8 cellular contexts compared by ENCODE assay signal in genomic region chr14:77458249-77458950, GRCh38. TPM values are rescaled to one million over a fixed set of nuclear protein-coding genes. Genes with fewer than 3 reads are reported as not detected.
DNase-seq lines count a peak whose midpoint lies in the region; TF ChIP-seq lines count a peak whose summit lies in the region.

No MANE protein-coding gene starts in this region.

- H3K9ac ChIP-seq in muscle layer of colon (ENCODE audit: low read length) (peak overlapping the region; percentile 98), subcutaneous abdominal adipose tissue (ENCODE audit: low read length in 5 of 5) (peak overlapping the region; percentile 93 to 99 (median 98))

- CTCF ChIA-PET in HEK293 (lab: Yijun Ruan, JAX), result interaction anchor here (0.6 to 2.2 kb wide), 23 partner anchors 9 to 583 kb away, joined by 3 to 12 read pairs (median 4); partner anchors contain the start of genes ALKBH1, ISM2 and SLIRP
- CTCF ChIA-PET in activated CD4-positive, alpha-beta memory T cell treated with anti-CD3 and anti-CD28 coated beads for 36 hours (lab: Charles Lee), result interaction anchor here (0.7 to 2.5 kb wide), 18 partner anchors 9 to 342 kb away, joined by 3 to 22 read pairs (median 5); partner anchors contain the start of genes ADCK1, GSTZ1, POMT2 and SAMD15

- peak overlapping the region; percentile 98 for H3K27ac Mint-ChIP-seq in activated CD4-positive, alpha-beta memory T cell treated with anti-CD3 and anti-CD28 coated beads for 36 hours
- H3K27ac Mint-ChIP-seq in endothelial cell (ENCODE audit: unreplicated experiment), result peak overlapping the region; percentile 100

- peaks cover 32% of the 10 kb centered on the region for H3K36me3 Mint-ChIP-seq in activated CD4-positive, alpha-beta memory T cell treated with anti-CD3 and anti-CD28 coated beads for 36 hours
- peaks cover 33% of the 10 kb centered on the region for H3K36me3 Mint-ChIP-seq in endothelial cell (ENCODE audit: low read depth, unreplicated experiment)

- H3K36me3 ChIP-seq in HEK293 (ENCODE audit: control insufficient read depth in 2 of 2, insufficient read depth in 1 of 2, low read length in 2 of 2), result peaks cover 32 to 43% of the 10 kb centered on the region in 2 experiments
- H3K36me3 ChIP-seq in MG63, result peaks cover 36% of the 10 kb centered on the region
- H3K36me3 ChIP-seq in muscle layer of colon (ENCODE audit: insufficient read depth, low read length), result peaks cover 39% of the 10 kb centered on the region
- H3K36me3 ChIP-seq in subcutaneous abdominal adipose tissue (ENCODE audit: control insufficient read depth in 5 of 5, insufficient read depth in 5 of 5, low read length in 5 of 5), result peaks cover 21 to 37% (median 35%) of the 10 kb centered on the region in 5 donors

- no peaks in the 10 kb centered on the region for H3K9me3 ChIP-seq in HEK293 (ENCODE audit: control insufficient read depth, insufficient read depth, low read depth, low read length)
- H3K9me3 ChIP-seq in MG63, result no peaks in the 10 kb centered on the region
- H3K9me3 ChIP-seq in muscle layer of colon (ENCODE audit: low read length), result no peaks in the 10 kb centered on the region
- H3K9me3 ChIP-seq in subcutaneous abdominal adipose tissue (ENCODE audit: control insufficient read depth in 5 of 5, low read length in 5 of 5), result no peaks in the 10 kb centered on the region

- intact Hi-C loops in activated CD4-positive, alpha-beta memory T cell treated with anti-CD3 and anti-CD28 coated beads for 36 hours (cut with micrococcal nuclease), result loop anchor here (1.0 to 10.0 kb wide), 6 partner anchors 93 to 694 kb away; partner anchors contain the start of genes ANGEL1 and VASH1

- peak overlapping the region; percentile 100 for H3K4me3 Mint-ChIP-seq in activated CD4-positive, alpha-beta memory T cell treated with anti-CD3 and anti-CD28 coated beads for 36 hours
- peak overlapping the region; percentile 100 for H3K4me3 Mint-ChIP-seq in endothelial cell (ENCODE audit: unreplicated experiment)

- H3K27ac ChIP-seq in HEK293 (ENCODE audit: extremely low read depth, low read depth, low read length) (peak overlapping the region; percentile 90), muscle layer of colon (ENCODE audit: low read depth, low read length) (peak overlapping the region; percentile 97), subcutaneous abdominal adipose tissue (ENCODE audit: low read depth, low read length) (peak overlapping the region; percentile 100)

- peaks cover 35% of the 10 kb centered on the region for H3K4me1 Mint-ChIP-seq in activated CD4-positive, alpha-beta memory T cell treated with anti-CD3 and anti-CD28 coated beads for 36 hours (ENCODE audit: low read depth)
- H3K4me1 Mint-ChIP-seq in endothelial cell (ENCODE audit: unreplicated experiment), result peaks cover 29% of the 10 kb centered on the region

- H3K4me1 ChIP-seq in HEK293 (ENCODE audit: control insufficient read depth, insufficient read depth, low read length), result peaks cover 4% of the 10 kb centered on the region
- peaks cover 31% of the 10 kb centered on the region for H3K4me1 ChIP-seq in muscle layer of colon (ENCODE audit: insufficient read depth, low read length)
- H3K4me1 ChIP-seq in subcutaneous abdominal adipose tissue (ENCODE audit: control insufficient read depth in 5 of 5, insufficient read depth in 5 of 5, low read length in 5 of 5), result peaks cover 8 to 30% (median 25%) of the 10 kb centered on the region in 5 donors

- H3K9me3 Mint-ChIP-seq in activated CD4-positive, alpha-beta memory T cell treated with anti-CD3 and anti-CD28 coated beads for 36 hours, result no peaks in the 10 kb centered on the region
- no peaks in the 10 kb centered on the region for H3K9me3 Mint-ChIP-seq in endothelial cell (ENCODE audit: unreplicated experiment)

- H3K27me3 Mint-ChIP-seq in activated CD4-positive, alpha-beta memory T cell treated with anti-CD3 and anti-CD28 coated beads for 36 hours, result no peaks in the 10 kb centered on the region
- peaks cover 4% of the 10 kb centered on the region for H3K27me3 Mint-ChIP-seq in endothelial cell (ENCODE audit: unreplicated experiment)

- H3K4me3 ChIP-seq in HEK293 (ENCODE audit: low read depth, low read length) (peak overlapping the region; percentile 90), MG63 (peak overlapping the region; percentile 94), muscle layer of colon (ENCODE audit: low read depth in 1 of 2, low read length in 2 of 2) (peak overlapping the region; percentile 92 to 100), subcutaneous abdominal adipose tissue (ENCODE audit: low read depth in 1 of 5, low read length in 5 of 5) (peak overlapping the region; percentile 84 to 100 (median 93))

- TF ChIP-seq CTCF in HEK293 (tag by site-specific recombination; IDR thresholded peaks at IDR 0.05) (0 out of 2 replicates have a peak, but pooled peaks have one; percentile 8), endothelial cell (IDR thresholded peaks at IDR 0.05; ENCODE audit: unreplicated experiment) (no peak)

- POLR2A ChIA-PET in HEK293 (lab: Yijun Ruan, JAX), result interaction anchor here (0.6 to 2.6 kb wide), 12 partner anchors 26 to 429 kb away, joined by 3 to 18 read pairs (median 3); partner anchors contain the start of genes GSTZ1, ISM2, POMT2 and SAMD15
- POLR2A ChIA-PET in activated CD4-positive, alpha-beta memory T cell treated with anti-CD3 and anti-CD28 coated beads for 36 hours (lab: Charles Lee), result interaction anchor here (0.7 to 1.9 kb wide), 4 partner anchors 82 to 361 kb away, joined by 3 to 10 read pairs (median 4); partner anchors contain the start of genes CIPC, GSTZ1, POMT2 and SAMD15

- H3K27me3 ChIP-seq in MG63, result no peaks in the 10 kb centered on the region
- H3K27me3 ChIP-seq in muscle layer of colon (ENCODE audit: control insufficient read depth in 1 of 2, insufficient read depth in 2 of 2, low read length in 2 of 2), result no peaks in the 10 kb centered on the region
- H3K27me3 ChIP-seq in subcutaneous abdominal adipose tissue (ENCODE audit: control insufficient read depth in 5 of 5, insufficient read depth in 4 of 5, low read length in 5 of 5), result no peaks in the 10 kb centered on the region

- DNase-seq in NCI-H1092 treated with DMSO at 0.1 percent for 48 hours (lab: John Stamatoyannopoulos, UW), result peak; percentile 26
- DNase-seq in NCI-H1092 (lab: John Stamatoyannopoulos, UW), result no peak
- DNase-seq in MG63, result peak; percentile 11
- DNase-seq in activated CD4-positive, alpha-beta memory T cell treated with anti-CD3 and anti-CD28 coated beads for 36 hours, result peak; percentile 55
- DNase-seq in endothelial cell (ENCODE audit: low spot score), result peak; percentile 31

TF ChIP-seq in HEK293, 187 proteins besides CTCF, POLR2A, EP300 and RAD21:
- TF ChIP-seq KLF10 (tag by site-specific recombination; IDR thresholded peaks at IDR 0.05) (no peak), ZNF335 (tag by site-specific recombination; conservative IDR thresholded peaks at IDR 0.05) (no peak), PRDM4 (tag by site-specific recombination; IDR thresholded peaks at IDR 0.05) (0 out of 2 replicates have a peak, but pooled peaks have one; percentile 4), ZNF121 (tag by site-specific recombination; IDR thresholded peaks at IDR 0.05) (no peak), ZNF624 (tag by site-specific recombination; IDR thresholded peaks at IDR 0.05) (no peak), SP2 (tag by site-specific recombination; IDR thresholded peaks at IDR 0.05) (peak; percentile 33), ZNF544 (tag by site-specific recombination; IDR thresholded peaks at IDR 0.05) (no peak), WT1 (tag by site-specific recombination; IDR thresholded peaks at IDR 0.05) (peak; percentile 40; the same call in 1 of the 2 replicates)

RNA-seq across cellular contexts. Expression of gene AHSA1, which starts 0.5 kb away (rescaled TPM):
- 160 and 278 TPM in 2 replicates for total RNA-seq in MG63 (2014; rRNA removed; shearing (Covaris generic); ENCODE audit: low replicate concordance)
- total RNA-seq in activated CD4-positive, alpha-beta memory T cell treated with anti-CD3 and anti-CD28 coated beads for 36 hours, result 100 to 1,000 TPM; 253 to 269 TPM
- 74.7 TPM for total RNA-seq in endothelial cell (ENCODE audit: unreplicated experiment)

RNA-seq across cellular contexts. Expression of gene VIPAS39, which starts 1.0 kb away (rescaled TPM):
- total RNA-seq in MG63 (2014; rRNA removed; shearing (Covaris generic); ENCODE audit: low replicate concordance), result 27.7 and 36.3 TPM in 2 replicates
- 10 to 100 TPM; 14.9 to 16.8 TPM for total RNA-seq in activated CD4-positive, alpha-beta memory T cell treated with anti-CD3 and anti-CD28 coated beads for 36 hours
- total RNA-seq in endothelial cell (ENCODE audit: unreplicated experiment), result 28.7 TPM

RNA-seq across cellular contexts. Expression of gene NOXRED1, which starts 35.1 kb away (rescaled TPM):
- total RNA-seq in MG63 (2014; rRNA removed; shearing (Covaris generic); ENCODE audit: low replicate concordance), result not detected in 2 replicates
- total RNA-seq in activated CD4-positive, alpha-beta memory T cell treated with anti-CD3 and anti-CD28 coated beads for 36 hours, result under 1 TPM; 0.59 to 0.65 TPM
- total RNA-seq in endothelial cell (ENCODE audit: unreplicated experiment), result 0.49 TPM

RNA-seq across cellular contexts. Expression of gene ISM2, which starts 40.2 kb away (rescaled TPM):
- not detected in 2 replicates for total RNA-seq in MG63 (2014; rRNA removed; shearing (Covaris generic); ENCODE audit: low replicate concordance)
- not detected for total RNA-seq in activated CD4-positive, alpha-beta memory T cell treated with anti-CD3 and anti-CD28 coated beads for 36 hours
- 0.21 TPM for total RNA-seq in endothelial cell (ENCODE audit: unreplicated experiment)
